1 cellular context compared by ENCODE assay signal in the genomic region with DNA sequence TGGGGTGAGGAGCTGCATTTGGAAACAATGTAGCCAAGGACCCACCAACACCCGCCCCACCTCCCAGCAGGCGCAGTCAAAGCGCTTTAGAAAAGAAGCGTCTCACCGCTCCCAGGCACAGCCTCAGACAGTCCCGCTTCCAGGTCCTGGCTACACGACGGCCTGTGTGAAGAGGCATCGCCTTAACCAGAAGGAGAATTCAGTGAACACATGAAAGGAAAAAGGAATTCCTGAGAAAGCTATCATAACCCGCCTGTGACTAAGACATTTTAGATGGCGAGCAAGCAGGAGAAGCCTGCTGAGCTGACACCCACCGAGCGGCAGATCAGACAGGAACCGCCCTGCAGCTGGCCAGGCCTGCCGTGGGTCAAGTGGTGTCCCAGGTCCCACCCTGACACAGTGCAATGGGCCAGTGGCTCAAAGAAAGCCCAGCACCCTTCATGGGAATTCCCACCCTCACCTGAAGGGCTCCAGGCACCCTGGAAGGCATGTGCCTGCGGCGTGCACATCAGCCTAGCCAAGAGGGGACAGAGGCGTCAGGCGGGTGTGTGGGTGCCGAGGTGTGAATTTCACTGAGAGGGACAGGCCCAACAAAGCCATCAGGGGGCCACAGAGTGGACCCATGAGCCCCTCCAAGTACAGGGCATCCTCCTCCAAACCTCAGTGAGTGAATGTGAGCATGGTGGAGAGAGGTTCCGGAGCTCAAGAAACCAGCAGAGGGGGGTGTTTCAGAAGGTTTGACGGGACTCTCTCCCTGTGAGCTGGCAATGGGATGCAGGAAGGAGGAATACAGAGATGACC.
TF ChIP-seq lines count a peak whose summit lies in the region.

No MANE protein-coding gene starts in this region.

TF ChIP-seq in H1, 55 proteins besides CTCF, POLR2A, EP300 and RAD21 (continued from another document):
- TF ChIP-seq, protein P1, sequence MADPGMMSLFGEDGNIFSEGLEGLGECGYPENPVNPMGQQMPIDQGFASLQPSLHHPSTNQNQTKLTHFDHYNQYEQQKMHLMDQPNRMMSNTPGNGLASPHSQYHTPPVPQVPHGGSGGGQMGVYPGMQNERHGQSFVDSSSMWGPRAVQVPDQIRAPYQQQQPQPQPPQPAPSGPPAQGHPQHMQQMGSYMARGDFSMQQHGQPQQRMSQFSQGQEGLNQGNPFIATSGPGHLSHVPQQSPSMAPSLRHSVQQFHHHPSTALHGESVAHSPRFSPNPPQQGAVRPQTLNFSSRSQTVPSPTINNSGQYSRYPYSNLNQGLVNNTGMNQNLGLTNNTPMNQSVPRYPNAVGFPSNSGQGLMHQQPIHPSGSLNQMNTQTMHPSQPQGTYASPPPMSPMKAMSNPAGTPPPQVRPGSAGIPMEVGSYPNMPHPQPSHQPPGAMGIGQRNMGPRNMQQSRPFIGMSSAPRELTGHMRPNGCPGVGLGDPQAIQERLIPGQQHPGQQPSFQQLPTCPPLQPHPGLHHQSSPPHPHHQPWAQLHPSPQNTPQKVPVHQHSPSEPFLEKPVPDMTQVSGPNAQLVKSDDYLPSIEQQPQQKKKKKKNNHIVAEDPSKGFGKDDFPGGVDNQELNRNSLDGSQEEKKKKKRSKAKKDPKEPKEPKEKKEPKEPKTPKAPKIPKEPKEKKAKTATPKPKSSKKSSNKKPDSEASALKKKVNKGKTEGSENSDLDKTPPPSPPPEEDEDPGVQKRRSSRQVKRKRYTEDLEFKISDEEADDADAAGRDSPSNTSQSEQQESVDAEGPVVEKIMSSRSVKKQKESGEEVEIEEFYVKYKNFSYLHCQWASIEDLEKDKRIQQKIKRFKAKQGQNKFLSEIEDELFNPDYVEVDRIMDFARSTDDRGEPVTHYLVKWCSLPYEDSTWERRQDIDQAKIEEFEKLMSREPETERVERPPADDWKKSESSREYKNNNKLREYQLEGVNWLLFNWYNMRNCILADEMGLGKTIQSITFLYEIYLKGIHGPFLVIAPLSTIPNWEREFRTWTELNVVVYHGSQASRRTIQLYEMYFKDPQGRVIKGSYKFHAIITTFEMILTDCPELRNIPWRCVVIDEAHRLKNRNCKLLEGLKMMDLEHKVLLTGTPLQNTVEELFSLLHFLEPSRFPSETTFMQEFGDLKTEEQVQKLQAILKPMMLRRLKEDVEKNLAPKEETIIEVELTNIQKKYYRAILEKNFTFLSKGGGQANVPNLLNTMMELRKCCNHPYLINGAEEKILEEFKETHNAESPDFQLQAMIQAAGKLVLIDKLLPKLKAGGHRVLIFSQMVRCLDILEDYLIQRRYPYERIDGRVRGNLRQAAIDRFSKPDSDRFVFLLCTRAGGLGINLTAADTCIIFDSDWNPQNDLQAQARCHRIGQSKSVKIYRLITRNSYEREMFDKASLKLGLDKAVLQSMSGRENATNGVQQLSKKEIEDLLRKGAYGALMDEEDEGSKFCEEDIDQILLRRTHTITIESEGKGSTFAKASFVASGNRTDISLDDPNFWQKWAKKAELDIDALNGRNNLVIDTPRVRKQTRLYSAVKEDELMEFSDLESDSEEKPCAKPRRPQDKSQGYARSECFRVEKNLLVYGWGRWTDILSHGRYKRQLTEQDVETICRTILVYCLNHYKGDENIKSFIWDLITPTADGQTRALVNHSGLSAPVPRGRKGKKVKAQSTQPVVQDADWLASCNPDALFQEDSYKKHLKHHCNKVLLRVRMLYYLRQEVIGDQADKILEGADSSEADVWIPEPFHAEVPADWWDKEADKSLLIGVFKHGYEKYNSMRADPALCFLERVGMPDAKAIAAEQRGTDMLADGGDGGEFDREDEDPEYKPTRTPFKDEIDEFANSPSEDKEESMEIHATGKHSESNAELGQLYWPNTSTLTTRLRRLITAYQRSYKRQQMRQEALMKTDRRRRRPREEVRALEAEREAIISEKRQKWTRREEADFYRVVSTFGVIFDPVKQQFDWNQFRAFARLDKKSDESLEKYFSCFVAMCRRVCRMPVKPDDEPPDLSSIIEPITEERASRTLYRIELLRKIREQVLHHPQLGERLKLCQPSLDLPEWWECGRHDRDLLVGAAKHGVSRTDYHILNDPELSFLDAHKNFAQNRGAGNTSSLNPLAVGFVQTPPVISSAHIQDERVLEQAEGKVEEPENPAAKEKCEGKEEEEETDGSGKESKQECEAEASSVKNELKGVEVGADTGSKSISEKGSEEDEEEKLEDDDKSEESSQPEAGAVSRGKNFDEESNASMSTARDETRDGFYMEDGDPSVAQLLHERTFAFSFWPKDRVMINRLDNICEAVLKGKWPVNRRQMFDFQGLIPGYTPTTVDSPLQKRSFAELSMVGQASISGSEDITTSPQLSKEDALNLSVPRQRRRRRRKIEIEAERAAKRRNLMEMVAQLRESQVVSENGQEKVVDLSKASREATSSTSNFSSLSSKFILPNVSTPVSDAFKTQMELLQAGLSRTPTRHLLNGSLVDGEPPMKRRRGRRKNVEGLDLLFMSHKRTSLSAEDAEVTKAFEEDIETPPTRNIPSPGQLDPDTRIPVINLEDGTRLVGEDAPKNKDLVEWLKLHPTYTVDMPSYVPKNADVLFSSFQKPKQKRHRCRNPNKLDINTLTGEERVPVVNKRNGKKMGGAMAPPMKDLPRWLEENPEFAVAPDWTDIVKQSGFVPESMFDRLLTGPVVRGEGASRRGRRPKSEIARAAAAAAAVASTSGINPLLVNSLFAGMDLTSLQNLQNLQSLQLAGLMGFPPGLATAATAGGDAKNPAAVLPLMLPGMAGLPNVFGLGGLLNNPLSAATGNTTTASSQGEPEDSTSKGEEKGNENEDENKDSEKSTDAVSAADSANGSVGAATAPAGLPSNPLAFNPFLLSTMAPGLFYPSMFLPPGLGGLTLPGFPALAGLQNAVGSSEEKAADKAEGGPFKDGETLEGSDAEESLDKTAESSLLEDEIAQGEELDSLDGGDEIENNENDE (IDR thresholded peaks at IDR 0.05; ENCODE audit: insufficient replicate concordance, low read length) = no peak
- no peak for TF ChIP-seq PHF8 (conservative IDR thresholded peaks at IDR 0.05; ENCODE audit: low read depth, low read length)
- no peak for TF ChIP-seq KDM4A (IDR thresholded peaks at IDR 0.05; ENCODE audit: low read depth, low read length, severe bottlenecking)
- TF ChIP-seq, protein P2, sequence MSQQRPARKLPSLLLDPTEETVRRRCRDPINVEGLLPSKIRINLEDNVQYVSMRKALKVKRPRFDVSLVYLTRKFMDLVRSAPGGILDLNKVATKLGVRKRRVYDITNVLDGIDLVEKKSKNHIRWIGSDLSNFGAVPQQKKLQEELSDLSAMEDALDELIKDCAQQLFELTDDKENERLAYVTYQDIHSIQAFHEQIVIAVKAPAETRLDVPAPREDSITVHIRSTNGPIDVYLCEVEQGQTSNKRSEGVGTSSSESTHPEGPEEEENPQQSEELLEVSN (IDR thresholded peaks at IDR 0.05) = no peak
- TF ChIP-seq POLR2AphosphoS5 (IDR thresholded peaks at IDR 0.05; ENCODE audit: low read depth, low read length) = no peak
- no peak for TF ChIP-seq NANOG (IDR thresholded peaks at IDR 0.05; ENCODE audit: insufficient read depth, low read depth, low read length, poor library complexity, severe bottlenecking)
- no peak for TF ChIP-seq GTF2F1 (IDR thresholded peaks at IDR 0.05; ENCODE audit: borderline replicate concordance, low read depth, low read length)
- TF ChIP-seq CREB1 (IDR thresholded peaks at IDR 0.05) = no peak
- no peak for TF ChIP-seq SP4 (IDR thresholded peaks at IDR 0.05; ENCODE audit: low read length)
- no peak for TF ChIP-seq ZNF274 (IDR thresholded peaks at IDR 0.05; ENCODE audit: borderline replicate concordance, extremely low read depth, low read length)
